ENCODE assay signal across 18 cellular contexts in the genomic region with DNA sequence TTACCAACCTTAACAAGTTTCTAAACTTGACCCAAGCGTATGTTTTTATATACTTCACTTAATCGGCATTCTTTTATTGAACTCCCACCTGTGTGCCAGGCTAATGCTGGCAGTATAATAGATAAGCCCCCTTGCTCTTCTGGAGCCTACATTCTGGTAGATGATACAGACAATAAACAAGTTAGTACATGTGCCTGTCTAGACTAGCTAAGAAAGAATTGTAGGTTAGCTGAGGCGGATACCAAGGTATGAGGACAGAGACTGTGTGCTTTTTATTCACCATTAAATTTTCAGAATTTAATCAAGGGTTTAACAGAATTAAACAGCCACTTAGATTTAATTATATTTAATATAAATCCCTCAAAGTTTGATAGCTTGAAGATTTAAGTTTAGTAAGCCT. TPM values are rescaled to one million over a fixed set of nuclear protein-coding genes. Genes with fewer than 3 reads are reported as not detected.
A peak's percentile ranks its signal among the peaks of the same experiment; 100 is the strongest.
DNase-seq lines count a peak whose midpoint lies in the region; ATAC-seq, FAIRE-seq and TF ChIP-seq lines count a peak whose summit lies in the region.
"Had no signal": no experiment of that assay in that cellular context is flagged by ENCODE, and none has a peak within 500 bp of the region (broad histone marks: within the 10 kb centered on the region; RNA-seq: fewer than 3 reads in every experiment).

No MANE protein-coding gene starts in this region.

- peaks cover 12% of the 10 kb centered on the region for H3K4me1 ChIP-seq in keratinocyte (ENCODE audit: control insufficient read depth, extremely low read depth, insufficient read depth, low read length)

- no peaks in the 10 kb centered on the region for H3K27me3 ChIP-seq in keratinocyte (ENCODE audit: control insufficient read depth, extremely low read depth, insufficient read depth, low read length)

- H3K79me2 ChIP-seq in keratinocyte (ENCODE audit: control insufficient read depth, insufficient read depth, low read length), result no peaks in the 10 kb centered on the region

- no peaks in the 10 kb centered on the region for H4K20me1 ChIP-seq in keratinocyte (ENCODE audit: control insufficient read depth, extremely low read depth, insufficient read depth, low read length)

- CTCF ChIA-PET in activated CD8-positive, alpha-beta T cell treated with anti-CD3 and anti-CD28 coated beads for 36 hours (lab: Charles Lee), result interaction anchor here (0.7 to 1.5 kb wide), 6 partner anchors 9 to 163 kb away, joined by 3 read pairs; no protein-coding TSS in a partner anchor
- CTCF ChIA-PET in activated CD8-positive, alpha-beta T cell treated with anti-CD3 and anti-CD28 coated beads, Interleukin-2, amount 10 ng/mL, durations not matched to agents 7 days and 5 days (lab: Charles Lee), result interaction anchor here (1.1 to 1.9 kb wide), 6 partner anchors 11 to 121 kb away, joined by 3 to 7 read pairs (median 4); no protein-coding TSS in a partner anchor
- CTCF ChIA-PET in activated B cell treated with CpG ODN at 0.5 μM for 24 hours (lab: Charles Lee), result interaction anchor here (1.2 kb wide), 1 partner anchor 16 kb away, joined by 3 read pairs; no protein-coding TSS in a partner anchor

- no peaks in the 10 kb centered on the region for H3K9me3 Mint-ChIP-seq in activated CD8-positive, alpha-beta T cell treated with anti-CD3 and anti-CD28 coated beads for 36 hours
- no peaks in the 10 kb centered on the region for H3K9me3 Mint-ChIP-seq in activated CD8-positive, alpha-beta T cell treated with anti-CD3 and anti-CD28 coated beads, Interleukin-2, amount 10 ng/mL, durations not matched to agents 7 days and 5 days (ENCODE audit: insufficient read depth)
- no peaks in the 10 kb centered on the region for H3K9me3 Mint-ChIP-seq in activated B cell treated with CpG ODN at 0.5 μM for 24 hours
- H3K9me3 Mint-ChIP-seq in activated T-helper 2 cell treated with anti-CD3 and anti-CD28 coated beads, Interferon-gamma antibody, Interleukin-2, Interleukin-4, amounts not matched to agents 10 μg/mL and 5 μg/mL and 100 μg/mL, durations not matched to agents 14 hours and 24 hours and 36 hours, result no peaks in the 10 kb centered on the region

- no peak overlapping the region for H2AFZ ChIP-seq in keratinocyte (ENCODE audit: control insufficient read depth, low read length)

- H3K27ac Mint-ChIP-seq in activated CD8-positive, alpha-beta T cell treated with anti-CD3 and anti-CD28 coated beads for 36 hours, result peak overlapping the region; percentile 72
- no peak overlapping the region for H3K27ac Mint-ChIP-seq in activated CD8-positive, alpha-beta T cell treated with anti-CD3 and anti-CD28 coated beads, Interleukin-2, amount 10 ng/mL, durations not matched to agents 7 days and 5 days
- H3K27ac Mint-ChIP-seq in activated B cell treated with CpG ODN at 0.5 μM for 24 hours, result peak overlapping the region; percentile 35
- H3K27ac Mint-ChIP-seq in activated T-helper 2 cell treated with anti-CD3 and anti-CD28 coated beads, Interferon-gamma antibody, Interleukin-2, Interleukin-4, amounts not matched to agents 10 μg/mL and 5 μg/mL and 100 μg/mL, durations not matched to agents 14 hours and 24 hours and 36 hours, result no peak overlapping the region

- POLR2A ChIA-PET in activated CD8-positive, alpha-beta T cell treated with anti-CD3 and anti-CD28 coated beads for 36 hours (lab: Charles Lee), result no interaction called here
- POLR2A ChIA-PET in activated CD8-positive, alpha-beta T cell treated with anti-CD3 and anti-CD28 coated beads, Interleukin-2, amount 10 ng/mL, durations not matched to agents 7 days and 5 days (lab: Charles Lee), result no interaction called here
- POLR2A ChIA-PET in activated B cell treated with CpG ODN at 0.5 μM for 24 hours (lab: Charles Lee), result interaction anchor here (1.2 kb wide), 1 partner anchor 45 kb away, joined by 3 read pairs; the partner anchor contains the start of gene TTC17

- intact Hi-C loops in activated CD8-positive, alpha-beta T cell treated with anti-CD3 and anti-CD28 coated beads for 36 hours (cut with micrococcal nuclease), result no loop called here
- intact Hi-C loops in activated B cell treated with CpG ODN at 0.5 μM for 24 hours (cut with micrococcal nuclease), result no loop called here
- intact Hi-C loops in activated T-helper 2 cell treated with anti-CD3 and anti-CD28 coated beads, Interferon-gamma antibody, Interleukin-2, Interleukin-4, amounts not matched to agents 10 μg/mL and 5 μg/mL and 100 μg/mL, durations not matched to agents 14 hours and 24 hours and 36 hours (cut with micrococcal nuclease), result no loop called here

- H3K9me3 ChIP-seq in keratinocyte (ENCODE audit: control insufficient read depth, low read depth, low read length), result no peaks in the 10 kb centered on the region

- H3K4me3 ChIP-seq in keratinocyte (ENCODE audit: control insufficient read depth in 2 of 3, extremely low read depth in 1 of 3, insufficient read depth in 2 of 3, low read depth in 1 of 3, low read length in 3 of 3), result no peak overlapping the region

- no peaks in the 10 kb centered on the region for H3K9me1 ChIP-seq in keratinocyte (ENCODE audit: control insufficient read depth, extremely low read depth, insufficient read depth, low read length)

- no peak overlapping the region for H3K9ac ChIP-seq in keratinocyte (ENCODE audit: control insufficient read depth, extremely low read depth, insufficient read depth, low read length)

- DNase-seq in activated CD8-positive, alpha-beta T cell treated with anti-CD3 and anti-CD28 coated beads for 36 hours, result no peak
- no peak for DNase-seq in activated CD8-positive, alpha-beta T cell treated with anti-CD3 and anti-CD28 coated beads, Interleukin-2, amount 10 ng/mL, durations not matched to agents 7 days and 5 days
- DNase-seq in activated B cell treated with CpG ODN at 0.5 μM for 24 hours (no peak), keratinocyte (ENCODE audit: low read depth, low spot score) (no peak)
- DNase-seq in stimulated activated naive CD4-positive, alpha-beta T cell treated with Interleukin-2 at 50 U/mL for 16 hours (lab: John Stamatoyannopoulos, UW), result no peak
- DNase-seq in stimulated activated CD4-positive, alpha-beta T cell treated with anti-CD3 and anti-CD28 coated beads, Interleukin-15, amount 100 ng/mL, for 24 hours, result no peak
- no peak for DNase-seq in activated T-helper 2 cell treated with anti-CD3 and anti-CD28 coated beads, Interferon-gamma antibody, Interleukin-2, Interleukin-4, amounts not matched to agents 10 μg/mL and 5 μg/mL and 100 μg/mL, durations not matched to agents 14 hours and 24 hours and 36 hours (ENCODE audit: low spot score)
- DNase-seq: 8988T, COR-L47, DMS 273 treated with DMSO at 0.1 percent for 48 hours, DND-41, H7, IMR-90, NCI-H1436, NCI-H1930, NCI-H226, NCI-H524 had no signal

- ATAC-seq in activated CD8-positive, alpha-beta T cell treated with anti-CD3 and anti-CD28 coated beads for 36 hours, result no peak
- no peak for ATAC-seq in activated CD8-positive, alpha-beta T cell treated with anti-CD3 and anti-CD28 coated beads, Interleukin-2, amount 10 ng/mL, durations not matched to agents 7 days and 5 days
- ATAC-seq in activated B cell treated with CpG ODN at 0.5 μM for 24 hours (ENCODE audit: low read depth), result no peak

- H3K36me3 ChIP-seq in keratinocyte (ENCODE audit: control insufficient read depth in 2 of 2, extremely low read depth in 1 of 2, insufficient read depth in 2 of 2, low read length in 2 of 2), result peaks cover 8 to 13% of the 10 kb centered on the region in 2 experiments

- TF ChIP-seq CTCF in activated CD8-positive, alpha-beta T cell treated with anti-CD3 and anti-CD28 coated beads for 36 hours (IDR thresholded peaks at IDR 0.05), result no peak
- TF ChIP-seq CTCF in activated B cell treated with CpG ODN at 0.5 μM for 24 hours (IDR thresholded peaks at IDR 0.05) (no peak), keratinocyte (optimal IDR thresholded peaks at IDR 0.05 in 1 of 3, IDR thresholded peaks at IDR 0.05 in 1 of 3, conservative IDR thresholded peaks at IDR 0.05 in 1 of 3; ENCODE audit: extremely low read depth in 1 of 3, insufficient read depth in 2 of 3, low read length in 3 of 3) (no peak)

- peak overlapping the region; percentile 20 for H3K4me2 ChIP-seq in keratinocyte (ENCODE audit: control insufficient read depth, extremely low read depth, insufficient read depth, low read depth, low read length)

- FAIRE-seq in G401.6 (lab: Jason Lieb, UNC), result peak; percentile 13
- peak; percentile 44 for FAIRE-seq in keratinocyte (lab: Jason Lieb, UNC)

- no peak overlapping the region for H3K4me3 Mint-ChIP-seq in activated CD8-positive, alpha-beta T cell treated with anti-CD3 and anti-CD28 coated beads for 36 hours
- H3K4me3 Mint-ChIP-seq in activated CD8-positive, alpha-beta T cell treated with anti-CD3 and anti-CD28 coated beads, Interleukin-2, amount 10 ng/mL, durations not matched to agents 7 days and 5 days, result no peak overlapping the region
- no peak overlapping the region for H3K4me3 Mint-ChIP-seq in activated B cell treated with CpG ODN at 0.5 μM for 24 hours
- H3K4me3 Mint-ChIP-seq in activated T-helper 2 cell treated with anti-CD3 and anti-CD28 coated beads, Interferon-gamma antibody, Interleukin-2, Interleukin-4, amounts not matched to agents 10 μg/mL and 5 μg/mL and 100 μg/mL, durations not matched to agents 14 hours and 24 hours and 36 hours (ENCODE audit: low read depth), result no peak overlapping the region

- peaks cover 42% of the 10 kb centered on the region for H3K36me3 Mint-ChIP-seq in activated CD8-positive, alpha-beta T cell treated with anti-CD3 and anti-CD28 coated beads for 36 hours (ENCODE audit: low read depth)
- peaks cover 69% of the 10 kb centered on the region for H3K36me3 Mint-ChIP-seq in activated CD8-positive, alpha-beta T cell treated with anti-CD3 and anti-CD28 coated beads, Interleukin-2, amount 10 ng/mL, durations not matched to agents 7 days and 5 days (ENCODE audit: low read depth)
- H3K36me3 Mint-ChIP-seq in activated B cell treated with CpG ODN at 0.5 μM for 24 hours (ENCODE audit: low read depth), result peaks cover 87% of the 10 kb centered on the region
- peaks cover 80% of the 10 kb centered on the region for H3K36me3 Mint-ChIP-seq in activated T-helper 2 cell treated with anti-CD3 and anti-CD28 coated beads, Interferon-gamma antibody, Interleukin-2, Interleukin-4, amounts not matched to agents 10 μg/mL and 5 μg/mL and 100 μg/mL, durations not matched to agents 14 hours and 24 hours and 36 hours (ENCODE audit: low read depth)

- H3K27me3 Mint-ChIP-seq in activated CD8-positive, alpha-beta T cell treated with anti-CD3 and anti-CD28 coated beads for 36 hours, result no peaks in the 10 kb centered on the region
- no peaks in the 10 kb centered on the region for H3K27me3 Mint-ChIP-seq in activated CD8-positive, alpha-beta T cell treated with anti-CD3 and anti-CD28 coated beads, Interleukin-2, amount 10 ng/mL, durations not matched to agents 7 days and 5 days (ENCODE audit: low read depth)
- no peaks in the 10 kb centered on the region for H3K27me3 Mint-ChIP-seq in activated B cell treated with CpG ODN at 0.5 μM for 24 hours
- no peaks in the 10 kb centered on the region for H3K27me3 Mint-ChIP-seq in activated T-helper 2 cell treated with anti-CD3 and anti-CD28 coated beads, Interferon-gamma antibody, Interleukin-2, Interleukin-4, amounts not matched to agents 10 μg/mL and 5 μg/mL and 100 μg/mL, durations not matched to agents 14 hours and 24 hours and 36 hours (ENCODE audit: low read depth)

- dilution Hi-C loops in keratinocyte (cut with MboI; ENCODE audit: extremely low pct_ligation_motif_present, low sequenced_read_pairs), result no loop called here

- H3K27ac ChIP-seq in keratinocyte (ENCODE audit: control insufficient read depth, insufficient read depth, low read length), result peak overlapping the region; percentile 32

- H3K4me1 Mint-ChIP-seq in activated CD8-positive, alpha-beta T cell treated with anti-CD3 and anti-CD28 coated beads for 36 hours (ENCODE audit: low read depth), result peaks cover 22% of the 10 kb centered on the region
- peaks cover 23% of the 10 kb centered on the region for H3K4me1 Mint-ChIP-seq in activated CD8-positive, alpha-beta T cell treated with anti-CD3 and anti-CD28 coated beads, Interleukin-2, amount 10 ng/mL, durations not matched to agents 7 days and 5 days (ENCODE audit: low read depth)
- no peaks in the 10 kb centered on the region for H3K4me1 Mint-ChIP-seq in activated B cell treated with CpG ODN at 0.5 μM for 24 hours
- peaks cover 15% of the 10 kb centered on the region for H3K4me1 Mint-ChIP-seq in activated T-helper 2 cell treated with anti-CD3 and anti-CD28 coated beads, Interferon-gamma antibody, Interleukin-2, Interleukin-4, amounts not matched to agents 10 μg/mL and 5 μg/mL and 100 μg/mL, durations not matched to agents 14 hours and 24 hours and 36 hours (ENCODE audit: low read depth)

RNA-seq across cellular contexts. Expression of gene TTC17, which starts 45.7 kb away (rescaled TPM):
- total RNA-seq in activated CD8-positive, alpha-beta T cell treated with anti-CD3 and anti-CD28 coated beads for 36 hours, result 10 to 100 TPM; 48.7 to 51.2 TPM
- 10 to 100 TPM; 56.9 to 60.5 TPM for total RNA-seq in activated CD8-positive, alpha-beta T cell treated with anti-CD3 and anti-CD28 coated beads, Interleukin-2, amount 10 ng/mL, durations not matched to agents 7 days and 5 days
- total RNA-seq in activated B cell treated with CpG ODN at 0.5 μM for 24 hours, result 102 and 127 TPM in 2 replicates
- polyA plus RNA-seq in keratinocyte, result 37.3 to 62.9 TPM (median 53.4 TPM) in 3 replicates
- polyA plus RNA-seq in keratinocyte (2011; ENCODE audit: low read depth), result 66.2 TPM
- polyA plus RNA-seq in keratinocyte (2011; cell fraction: cytosol; rRNA removed), result 14.2 and 20.8 TPM in 2 replicates
- polyA plus RNA-seq in keratinocyte (2011; cell fraction: nucleus; rRNA removed), result 139 and 147 TPM in 2 replicates
- polyA plus RNA-seq in keratinocyte (2012; ENCODE audit: low replicate concordance), result 19.9 and 31.7 TPM in 2 replicates
- 43.3 to 117 TPM (median 91.6 TPM) in 3 replicates for polyA minus RNA-seq in keratinocyte
- 15.7 TPM for polyA minus RNA-seq in keratinocyte (2011; cell fraction: cytosol; rRNA and poly(A)+ RNA removed)
- polyA minus RNA-seq in keratinocyte (2011; cell fraction: nucleus; rRNA and poly(A)+ RNA removed), result 98.6 and 174 TPM in 2 replicates
- total RNA-seq in activated T-helper 2 cell treated with anti-CD3 and anti-CD28 coated beads, Interferon-gamma antibody, Interleukin-2, Interleukin-4, amounts not matched to agents 10 μg/mL and 5 μg/mL and 100 μg/mL, durations not matched to agents 14 hours and 24 hours and 36 hours, result 63.5 and 76.1 TPM in 2 replicates

Comparison
In these comparisons a context has a peak if more than half of its experiments do, and no peak if none do; other contexts are left out.
1. H3K27ac Mint-ChIP-seq: peak in activated CD8-positive, alpha-beta T cell treated with anti-CD3 and anti-CD28 coated beads for 36 hours (single experiment) and activated B cell treated with CpG ODN at 0.5 μM for 24 hours (single experiment); none in activated CD8-positive, alpha-beta T cell treated with anti-CD3 and anti-CD28 coated beads, Interleukin-2, amount 10 ng/mL, durations not matched to agents 7 days and 5 days (single experiment) and activated T-helper 2 cell treated with anti-CD3 and anti-CD28 coated beads, Interferon-gamma antibody, Interleukin-2, Interleukin-4, amounts not matched to agents 10 μg/mL and 5 μg/mL and 100 μg/mL, durations not matched to agents 14 hours and 24 hours and 36 hours (single experiment).